In the genomic region with DNA sequence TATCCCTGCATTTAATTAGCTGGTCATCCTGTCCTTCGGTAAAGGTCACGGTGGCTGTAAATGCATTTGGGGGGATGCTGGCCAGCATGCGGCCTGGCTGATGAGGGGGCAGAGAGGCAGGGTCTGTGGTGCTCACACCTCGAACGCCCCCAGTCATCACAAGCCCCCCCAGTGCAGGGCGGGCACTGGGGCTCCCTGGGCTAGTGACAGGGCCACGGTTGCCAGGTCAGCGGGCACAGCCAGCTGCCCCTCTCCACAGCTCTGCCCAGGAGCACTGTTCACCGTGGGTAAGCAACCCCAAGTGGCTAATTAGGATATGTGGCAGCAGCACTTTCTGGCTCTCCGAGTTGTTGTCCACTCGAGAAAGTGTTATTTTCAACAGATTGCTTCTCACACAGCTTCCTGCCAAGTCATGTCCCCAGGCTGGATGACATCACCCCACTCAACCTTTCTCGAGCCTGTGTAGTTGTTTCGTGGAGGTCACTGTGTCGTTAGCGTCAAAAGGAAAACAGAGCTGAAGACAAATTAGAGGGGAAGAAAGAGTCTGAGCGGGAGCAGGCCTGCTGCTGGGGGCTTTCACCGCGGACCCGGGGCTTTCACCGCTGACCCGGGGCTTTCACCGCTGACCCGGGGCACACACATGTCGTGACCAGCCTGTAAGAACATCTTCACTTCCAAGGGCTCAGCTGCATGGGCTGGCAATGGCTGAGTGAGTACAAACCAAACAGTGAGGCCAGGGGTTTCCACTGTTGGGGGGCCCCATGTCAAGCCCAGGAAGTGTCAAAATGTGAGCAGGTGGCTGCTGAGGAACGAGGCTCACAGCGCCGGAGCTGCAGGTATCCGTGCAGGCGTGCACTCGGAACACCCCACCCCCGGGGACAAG, we compare ENCODE assay signal across 26 cellular contexts.
DNase-seq lines count a peak whose midpoint lies in the region; TF ChIP-seq lines count a peak whose summit lies in the region.
"Had no signal": no experiment of that assay in that cellular context is flagged by ENCODE, and none has a peak within 500 bp of the region (broad histone marks: within the 10 kb centered on the region; RNA-seq: fewer than 3 reads in every experiment).

No MANE protein-coding gene starts in this region.

- H3K27ac Mint-ChIP-seq in endodermal cell (no peak overlapping the region), CD14-positive monocyte (no peak overlapping the region)
- H3K27ac Mint-ChIP-seq: activated CD4-positive, alpha-beta T cell treated with anti-CD3 and anti-CD28 coated beads, Interleukin-2, amount 10 ng/mL, durations not matched to agents 7 days and 5 days; activated T-cell treated with anti-CD3 and anti-CD28 coated beads, Interleukin-2, amount 50 U/mL, for 72 hours; dendritic cell treated with granulocyte-macrophage colony-stimulating factor and Interleukin-4, amounts not matched to agents 40 ng/mL and 50 ng/mL, for 4 days had no signal

- H3K9me3 ChIP-seq in endodermal cell (ENCODE audit: control insufficient read depth, low read length) (no peaks in the 10 kb centered on the region), mesodermal cell (ENCODE audit: control insufficient read depth, low read length) (no peaks in the 10 kb centered on the region)
- H3K9me3 ChIP-seq: adrenal gland, breast epithelium, MG63, stomach had no signal

- H3K4me1 ChIP-seq in endodermal cell (ENCODE audit: control insufficient read depth, insufficient read depth, low read length), result no peaks in the 10 kb centered on the region
- peaks cover 10% of the 10 kb centered on the region for H3K4me1 ChIP-seq in mesodermal cell (ENCODE audit: control insufficient read depth, insufficient read depth, low read length, poor library complexity, severe bottlenecking)
- H3K4me1 ChIP-seq: adrenal gland, breast epithelium, stomach, tibial nerve had no signal

- WGBS in endodermal cell (ENCODE audit: insufficient coverage in 1 of 2, insufficient read length in 1 of 2), 2 experiments, result 85 to 91% methylated on average over 26 to 31 of the region's 31 CpGs
- WGBS in mesodermal cell (ENCODE audit: insufficient coverage in 2 of 2), 2 experiments, result 90% methylated on average over 28 to 30 of the region's 31 CpGs

- H3K4me3 ChIP-seq in endodermal cell (ENCODE audit: low read length) (no peak overlapping the region), mesodermal cell (ENCODE audit: extremely low read depth, insufficient read depth, low read length, poor library complexity, severe bottlenecking) (no peak overlapping the region)
- H3K4me3 ChIP-seq: adrenal gland, breast epithelium, MG63, stomach, tibial nerve had no signal

- H3K27ac ChIP-seq in endodermal cell (ENCODE audit: low read depth, low read length) (peak overlapping the region; percentile 10), mesodermal cell (ENCODE audit: low read depth, low read length, severe bottlenecking) (peak overlapping the region; percentile 62)
- H3K27ac ChIP-seq: adrenal gland, breast epithelium, stomach, tibial nerve, WERI-Rb-1 had no signal

- H3K27me3 Mint-ChIP-seq in endodermal cell (ENCODE audit: insufficient read depth), result peaks cover 14% of the 10 kb centered on the region
- peaks cover 1 to 2% (median 2%) of the 10 kb centered on the region in 3 donors for H3K27me3 Mint-ChIP-seq in CD14-positive monocyte (ENCODE audit: low read depth in 3 of 3)
- H3K27me3 Mint-ChIP-seq: activated CD4-positive, alpha-beta T cell treated with anti-CD3 and anti-CD28 coated beads, Interleukin-2, amount 10 ng/mL, durations not matched to agents 7 days and 5 days; CD4-positive, CD25-positive, alpha-beta regulatory T cell; dendritic cell treated with granulocyte-macrophage colony-stimulating factor and Interleukin-4, amounts not matched to agents 40 ng/mL and 50 ng/mL, for 4 days had no signal

- H3K4me1 Mint-ChIP-seq in endodermal cell (no peaks in the 10 kb centered on the region), CD14-positive monocyte (no peaks in the 10 kb centered on the region)
- H3K4me1 Mint-ChIP-seq: activated CD4-positive, alpha-beta T cell treated with anti-CD3 and anti-CD28 coated beads, Interleukin-2, amount 10 ng/mL, durations not matched to agents 7 days and 5 days; CD4-positive, CD25-positive, alpha-beta regulatory T cell; naive thymus-derived CD8-positive, alpha-beta T cell had no signal

- H3K36me3 ChIP-seq in endodermal cell (ENCODE audit: control insufficient read depth, insufficient read depth, low read length) (no peaks in the 10 kb centered on the region), mesodermal cell (ENCODE audit: control insufficient read depth, insufficient read depth, low read length) (no peaks in the 10 kb centered on the region)
- H3K36me3 ChIP-seq: adrenal gland, breast epithelium, MG63, stomach, tibial nerve, WERI-Rb-1 had no signal

- H3K4me3 Mint-ChIP-seq in endodermal cell, result no peak overlapping the region
- H3K4me3 Mint-ChIP-seq in CD14-positive monocyte, result no peak overlapping the region
- H3K4me3 Mint-ChIP-seq: activated CD4-positive, alpha-beta T cell treated with anti-CD3 and anti-CD28 coated beads, Interleukin-2, amount 10 ng/mL, durations not matched to agents 7 days and 5 days; activated T-cell treated with anti-CD3 and anti-CD28 coated beads, Interleukin-2, amount 50 U/mL, for 72 hours; CD4-positive, CD25-positive, alpha-beta regulatory T cell; dendritic cell treated with granulocyte-macrophage colony-stimulating factor and Interleukin-4, amounts not matched to agents 40 ng/mL and 50 ng/mL, for 4 days; naive thymus-derived CD8-positive, alpha-beta T cell had no signal

- no peak overlapping the region for H3K9ac ChIP-seq in endodermal cell (ENCODE audit: extremely low read depth, low read length, poor library complexity, severe bottlenecking)

- peak; percentile 32 for DNase-seq in DMS79 treated with DMSO at 0.1 percent for 48 hours (lab: John Stamatoyannopoulos, UW)
- peak; percentile 19 for DNase-seq in M059J (ENCODE audit: low read depth)
- no peak for DNase-seq in endodermal cell
- DNase-seq in glomerular visceral epithelial cell (ENCODE audit: extremely low spot score), result no peak
- DNase-seq in CD14-positive monocyte (ENCODE audit: low spot score), result no peak
- no peak for DNase-seq in SW480 (ENCODE audit: low spot score)
- DNase-seq in NCI-H2081 treated with DMSO at 0.1 percent for 48 hours (lab: John Stamatoyannopoulos, UW), result no peak
- DNase-seq: activated CD4-positive, alpha-beta T cell treated with anti-CD3 and anti-CD28 coated beads, Interleukin-2, amount 10 ng/mL, durations not matched to agents 7 days and 5 days; activated naive CD4-positive, alpha-beta T cell treated with Interleukin-2 at 50 U/mL for 16 hours; activated T-cell treated with anti-CD3 and anti-CD28 coated beads, Interleukin-2, amount 50 U/mL, for 72 hours; adrenal gland; CD4-positive, CD25-positive, alpha-beta regulatory T cell; GF-D8; left colon; MG63; midbrain; naive thymus-derived CD8-positive, alpha-beta T cell; NCI-H1436; NCI-H524; stimulated activated CD8-positive, alpha-beta memory T cell treated with anti-CD3 and anti-CD28 coated beads, Interleukin-4, amount 100 ng/mL, for 48 hours; stomach; WERI-Rb-1 had no signal

- H3K27me3 ChIP-seq in endodermal cell (ENCODE audit: control insufficient read depth, insufficient read depth, low read length, poor library complexity, severe bottlenecking), result no peaks in the 10 kb centered on the region
- H3K27me3 ChIP-seq: adrenal gland, MG63, tibial nerve had no signal

- intact Hi-C loops in CD14-positive monocyte (cut with micrococcal nuclease), result no loop called here

- H3K9me3 Mint-ChIP-seq in endodermal cell (no peaks in the 10 kb centered on the region), CD14-positive monocyte (peaks cover 0 to 73% (median 55%) of the 10 kb centered on the region in 7 donors)
- H3K9me3 Mint-ChIP-seq: activated CD4-positive, alpha-beta T cell treated with anti-CD3 and anti-CD28 coated beads, Interleukin-2, amount 10 ng/mL, durations not matched to agents 7 days and 5 days; activated T-cell treated with anti-CD3 and anti-CD28 coated beads, Interleukin-2, amount 50 U/mL, for 72 hours; CD4-positive, CD25-positive, alpha-beta regulatory T cell; dendritic cell treated with granulocyte-macrophage colony-stimulating factor and Interleukin-4, amounts not matched to agents 40 ng/mL and 50 ng/mL, for 4 days had no signal

- TF ChIP-seq CTCF in endodermal cell (conservative IDR thresholded peaks at IDR 0.05) (no peak), CD14-positive monocyte (IDR thresholded peaks at IDR 0.05) (no peak)

- H3K36me3 Mint-ChIP-seq in endodermal cell (ENCODE audit: low read depth) (no peaks in the 10 kb centered on the region), CD14-positive monocyte (no peaks in the 10 kb centered on the region)
- H3K36me3 Mint-ChIP-seq: CD4-positive, CD25-positive, alpha-beta regulatory T cell had no signal

Comparison
In these comparisons a context has a peak if more than half of its experiments do, and no peak if none do; other contexts are left out.
1. DNase-seq: peak in DMS79 treated with DMSO at 0.1 percent for 48 hours (single experiment) and M059J (single experiment); none in endodermal cell (single experiment), glomerular visceral epithelial cell (single experiment), CD14-positive monocyte (single experiment), SW480 (single experiment) and NCI-H2081 treated with DMSO at 0.1 percent for 48 hours (single experiment).